Comparison of ENCODE assay signal across 7 cellular contexts in the genomic region with DNA sequence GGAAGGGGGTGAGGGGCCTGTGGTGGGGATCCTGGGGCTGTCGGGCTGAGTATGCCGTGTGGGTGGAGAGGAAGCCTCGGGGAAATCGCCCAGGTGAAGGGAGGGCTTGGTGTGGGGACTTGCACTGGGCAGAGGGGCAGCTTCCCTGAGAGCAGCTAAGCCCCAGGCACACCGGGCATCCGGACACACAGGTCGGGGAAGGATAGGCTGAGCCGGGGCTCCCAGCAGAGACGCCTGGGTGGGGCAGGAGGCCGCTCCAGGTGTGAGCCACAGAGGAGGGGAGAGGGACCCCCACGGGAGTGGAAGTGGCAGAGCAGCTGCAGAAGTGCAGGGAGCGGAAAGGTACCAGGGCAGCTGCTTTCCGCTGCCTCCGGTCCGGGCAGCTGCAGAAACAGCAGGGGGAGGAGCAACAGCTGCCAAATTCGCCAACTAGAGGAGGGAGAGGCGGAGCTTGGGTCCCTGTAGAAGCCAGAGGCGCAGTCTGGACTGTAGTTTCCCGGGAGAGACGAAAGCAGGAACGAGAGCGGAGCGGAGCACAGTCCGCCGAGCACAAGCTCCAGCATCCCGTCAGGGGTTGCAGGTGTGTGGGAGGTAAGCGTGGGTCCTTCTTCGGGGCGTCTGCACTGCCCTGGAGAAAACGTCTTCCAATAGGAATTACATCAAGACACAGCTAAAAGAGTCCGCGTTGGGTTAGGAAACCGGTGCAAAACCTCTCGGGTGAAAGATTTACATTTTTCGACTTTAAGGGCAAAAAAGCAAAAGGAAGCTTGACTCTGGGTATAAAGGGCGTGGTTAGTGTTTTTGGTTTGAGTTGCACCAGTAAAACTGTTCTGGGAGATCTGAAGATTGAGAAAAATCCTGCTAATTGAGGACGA. TPM values are rescaled to one million over a fixed set of nuclear protein-coding genes. Genes with fewer than 3 reads are reported as not detected.
DNase-seq lines count a peak whose midpoint lies in the region; ATAC-seq and TF ChIP-seq lines count a peak whose summit lies in the region.

A gene with protein sequence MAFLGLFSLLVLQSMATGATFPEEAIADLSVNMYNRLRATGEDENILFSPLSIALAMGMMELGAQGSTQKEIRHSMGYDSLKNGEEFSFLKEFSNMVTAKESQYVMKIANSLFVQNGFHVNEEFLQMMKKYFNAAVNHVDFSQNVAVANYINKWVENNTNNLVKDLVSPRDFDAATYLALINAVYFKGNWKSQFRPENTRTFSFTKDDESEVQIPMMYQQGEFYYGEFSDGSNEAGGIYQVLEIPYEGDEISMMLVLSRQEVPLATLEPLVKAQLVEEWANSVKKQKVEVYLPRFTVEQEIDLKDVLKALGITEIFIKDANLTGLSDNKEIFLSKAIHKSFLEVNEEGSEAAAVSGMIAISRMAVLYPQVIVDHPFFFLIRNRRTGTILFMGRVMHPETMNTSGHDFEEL (plus strand): TSS at position 489 of the 875 bp plus-strand sequence. CDS start 53,408 bp downstream, outside the sequence.

- ATAC-seq in GM18517 (IDR thresholded peaks at IDR 0.05; ENCODE audit: unreplicated experiment) (peak; percentile 59), HG02973 (IDR thresholded peaks at IDR 0.05; ENCODE audit: unreplicated experiment) (peak; percentile 54)

- H3K27me3 Mint-ChIP-seq in brain: peaks cover 16% of the 10 kb centered on the region

- no peak within 1 kb of the TSS for H3K4me3 Mint-ChIP-seq in brain

- H3K4me3 ChIP-seq in iPS-11a (ENCODE audit: low read depth, low read length) (peak within 1 kb of the TSS; percentile 97), skeletal muscle cell (ENCODE audit: low read depth, low read length) (peak within 1 kb of the TSS; percentile 95)

- H3K36me3 Mint-ChIP-seq in brain: no peaks in the 10 kb centered on the region

- H3K4me1 Mint-ChIP-seq in brain: peaks cover 11% of the 10 kb centered on the region

- no peak within 1 kb of the TSS for H3K27ac Mint-ChIP-seq in brain

- no peak for TF ChIP-seq CTCF in brain (conservative IDR thresholded peaks at IDR 0.05)

- H3K9me3 Mint-ChIP-seq in brain: no peaks in the 10 kb centered on the region

- DNase-seq in NCI-H187 treated with DMSO at 0.1 percent for 48 hours (lab: John Stamatoyannopoulos, UW) (peak; percentile 85), T-helper 9 cell (peak; percentile 65), skeletal muscle cell (ENCODE audit: low read depth) (peak; percentile 76)

RNA-seq across cellular contexts. Expression of the gene that starts here (rescaled TPM):
- 55.2 TPM for polyA plus RNA-seq in brain (ENCODE audit: insufficient read depth, low read depth, low replicate concordance)

Comparison
In these comparisons a context has a peak if more than half of its experiments do, and no peak if none do; other contexts are left out.
1. Peak in every context shown above with its lines: DNase-seq, ATAC-seq and H3K4me3 ChIP-seq.